In the genomic region with DNA sequence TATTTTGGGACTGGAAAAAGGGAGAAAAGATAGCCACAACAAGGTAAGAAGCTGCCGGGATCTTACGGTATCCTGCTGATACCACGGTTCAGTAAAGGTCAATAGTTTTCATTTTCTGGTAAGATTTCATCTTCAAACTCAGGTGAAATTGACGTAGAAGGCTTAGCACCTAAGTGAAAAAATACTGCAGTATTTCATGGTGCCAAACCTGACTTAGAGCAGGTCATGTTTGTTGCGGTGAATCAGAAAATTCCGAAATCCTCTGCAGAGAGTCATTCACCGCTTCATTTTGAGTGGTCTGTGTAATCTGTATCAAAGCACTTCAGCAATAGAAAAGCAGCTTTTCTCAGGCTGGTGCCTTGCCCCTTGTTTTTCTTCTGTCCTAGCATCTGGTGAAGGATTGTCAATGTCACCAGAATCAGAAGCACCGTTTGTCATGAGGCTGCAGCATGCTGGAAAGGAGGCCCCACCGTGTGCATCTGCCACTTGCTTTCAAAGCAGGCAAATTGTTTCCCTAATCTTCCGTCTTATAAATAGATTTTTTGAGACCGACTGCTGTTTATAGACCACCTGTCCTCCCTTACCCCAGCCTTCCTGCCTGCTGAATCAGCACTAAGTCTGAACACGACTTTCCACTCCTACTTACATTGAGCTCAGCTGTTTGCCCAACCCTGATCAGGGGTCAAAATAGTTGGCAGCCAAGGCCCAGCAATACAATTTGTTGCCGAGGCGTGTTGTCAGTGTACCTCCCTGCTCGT, we compare ENCODE assay signal across 20 cellular contexts.
DNase-seq lines count a peak whose midpoint lies in the region; ATAC-seq and TF ChIP-seq lines count a peak whose summit lies in the region.
"Had no signal": no experiment of that assay in that cellular context is flagged by ENCODE, and none has a peak within 500 bp of the region (broad histone marks: within the 10 kb centered on the region; RNA-seq: fewer than 3 reads in every experiment).

No MANE protein-coding gene starts in this region.

- H3K4me1 Mint-ChIP-seq in glutamatergic neuron (ENCODE audit: low read depth, unreplicated experiment): peaks cover 22% of the 10 kb centered on the region
- H3K4me1 Mint-ChIP-seq in stimulated activated naive CD8-positive, alpha-beta T cell treated with anti-CD3 and anti-CD28 coated beads, Interleukin-15, amount 100 ng/mL, for 72 hours: no peaks in the 10 kb centered on the region
- H3K4me1 Mint-ChIP-seq: IgD-negative memory B cell; stimulated activated memory B cell treated with anti-CD40 and anti-IgM and Interleukin-4, amounts not matched to agents 10 μg/mL and 1 μg/mL and 100 μg/mL, for 72 hours had no signal

- H3K4me3 Mint-ChIP-seq in glutamatergic neuron (ENCODE audit: unreplicated experiment): peak overlapping the region; percentile 49
- H3K4me3 Mint-ChIP-seq in stimulated activated naive CD8-positive, alpha-beta T cell treated with anti-CD3 and anti-CD28 coated beads, Interleukin-15, amount 100 ng/mL, for 72 hours: no peak overlapping the region
- H3K4me3 Mint-ChIP-seq: IgD-negative memory B cell; stimulated activated memory B cell treated with anti-CD40 and anti-IgM and Interleukin-4, amounts not matched to agents 10 μg/mL and 1 μg/mL and 100 μg/mL, for 72 hours; type B pancreatic cell had no signal

- no peak for ATAC-seq in HG03045 (IDR thresholded peaks at IDR 0.05; ENCODE audit: unreplicated experiment)
- no peak for ATAC-seq in stimulated activated naive CD8-positive, alpha-beta T cell treated with anti-CD3 and anti-CD28 coated beads, Interleukin-15, amount 100 ng/mL, for 72 hours
- no peak for ATAC-seq in left cardiac atrium
- ATAC-seq: HCT116; stimulated activated memory B cell treated with anti-CD40 and anti-IgM and Interleukin-4, amounts not matched to agents 10 μg/mL and 1 μg/mL and 100 μg/mL, for 72 hours had no signal

- H3K27ac Mint-ChIP-seq in glutamatergic neuron (ENCODE audit: unreplicated experiment): peak overlapping the region; percentile 92
- no peak overlapping the region for H3K27ac Mint-ChIP-seq in stimulated activated naive CD8-positive, alpha-beta T cell treated with anti-CD3 and anti-CD28 coated beads, Interleukin-15, amount 100 ng/mL, for 72 hours
- H3K27ac Mint-ChIP-seq: IgD-negative memory B cell; stimulated activated memory B cell treated with anti-CD40 and anti-IgM and Interleukin-4, amounts not matched to agents 10 μg/mL and 1 μg/mL and 100 μg/mL, for 72 hours; type B pancreatic cell had no signal

- peak; percentile 47 for DNase-seq in NCI-H1092 treated with DMSO at 0.1 percent for 48 hours (lab: John Stamatoyannopoulos, UW)
- no peak for DNase-seq in NCI-H1092 (lab: John Stamatoyannopoulos, UW)
- peak; percentile 98 to 99 for DNase-seq in NCI-H524 (lab: John Stamatoyannopoulos, UW)
- DNase-seq in glutamatergic neuron: no peak
- peak; percentile 41 for DNase-seq in retina
- no peak for DNase-seq in stimulated activated naive CD8-positive, alpha-beta T cell treated with anti-CD3 and anti-CD28 coated beads, Interleukin-15, amount 100 ng/mL, for 72 hours
- no peak for DNase-seq in left cardiac atrium
- DNase-seq: activated CD4-positive, alpha-beta T cell treated with anti-CD3 and anti-CD28 coated beads, Interleukin-2, amount 50 U/mL, for 48 hours; activated naive CD4-positive, alpha-beta T cell treated with anti-CD3 and anti-CD28 coated beads, Interleukin-2, amount 50 U/mL, for 16 hours; activated T-cell treated with anti-CD3 and anti-CD28 coated beads, Interleukin-2, amount 50 U/mL, for 1 hour; brain microvascular endothelial cell; kidney glomerular epithelial cell; NCI-H526; ovary; spleen had no signal

- no peak for TF ChIP-seq CTCF in glutamatergic neuron (IDR thresholded peaks at IDR 0.05; ENCODE audit: partially characterized antibody, unreplicated experiment)

- no peaks in the 10 kb centered on the region for H3K36me3 Mint-ChIP-seq in glutamatergic neuron (ENCODE audit: unreplicated experiment)
- H3K36me3 Mint-ChIP-seq: stimulated activated memory B cell treated with anti-CD40 and anti-IgM and Interleukin-4, amounts not matched to agents 10 μg/mL and 1 μg/mL and 100 μg/mL, for 72 hours; type B pancreatic cell had no signal

- peaks cover 8% of the 10 kb centered on the region for H3K27me3 Mint-ChIP-seq in glutamatergic neuron (ENCODE audit: unreplicated experiment)
- no peaks in the 10 kb centered on the region for H3K27me3 Mint-ChIP-seq in stimulated activated naive CD8-positive, alpha-beta T cell treated with anti-CD3 and anti-CD28 coated beads, Interleukin-15, amount 100 ng/mL, for 72 hours
- H3K27me3 Mint-ChIP-seq: IgD-negative memory B cell; stimulated activated memory B cell treated with anti-CD40 and anti-IgM and Interleukin-4, amounts not matched to agents 10 μg/mL and 1 μg/mL and 100 μg/mL, for 72 hours; type B pancreatic cell had no signal

- intact Hi-C loops in left cardiac atrium (cut with DNase I): no loop called here

- H3K9me3 Mint-ChIP-seq in glutamatergic neuron (ENCODE audit: unreplicated experiment): peaks cover 4% of the 10 kb centered on the region
- no peaks in the 10 kb centered on the region for H3K9me3 Mint-ChIP-seq in stimulated activated naive CD8-positive, alpha-beta T cell treated with anti-CD3 and anti-CD28 coated beads, Interleukin-15, amount 100 ng/mL, for 72 hours
- H3K9me3 Mint-ChIP-seq: IgD-negative memory B cell; stimulated activated memory B cell treated with anti-CD40 and anti-IgM and Interleukin-4, amounts not matched to agents 10 μg/mL and 1 μg/mL and 100 μg/mL, for 72 hours; type B pancreatic cell had no signal

Comparison
In these comparisons a context has a peak if more than half of its experiments do, and no peak if none do; other contexts are left out.
1. DNase-seq: peak in NCI-H1092 treated with DMSO at 0.1 percent for 48 hours (single experiment), NCI-H524 (2 of 2) and retina (single experiment); none in NCI-H1092 (single experiment), glutamatergic neuron (single experiment), stimulated activated naive CD8-positive, alpha-beta T cell treated with anti-CD3 and anti-CD28 coated beads, Interleukin-15, amount 100 ng/mL, for 72 hours (0 of 2) and left cardiac atrium (single experiment).